In the genomic region with DNA sequence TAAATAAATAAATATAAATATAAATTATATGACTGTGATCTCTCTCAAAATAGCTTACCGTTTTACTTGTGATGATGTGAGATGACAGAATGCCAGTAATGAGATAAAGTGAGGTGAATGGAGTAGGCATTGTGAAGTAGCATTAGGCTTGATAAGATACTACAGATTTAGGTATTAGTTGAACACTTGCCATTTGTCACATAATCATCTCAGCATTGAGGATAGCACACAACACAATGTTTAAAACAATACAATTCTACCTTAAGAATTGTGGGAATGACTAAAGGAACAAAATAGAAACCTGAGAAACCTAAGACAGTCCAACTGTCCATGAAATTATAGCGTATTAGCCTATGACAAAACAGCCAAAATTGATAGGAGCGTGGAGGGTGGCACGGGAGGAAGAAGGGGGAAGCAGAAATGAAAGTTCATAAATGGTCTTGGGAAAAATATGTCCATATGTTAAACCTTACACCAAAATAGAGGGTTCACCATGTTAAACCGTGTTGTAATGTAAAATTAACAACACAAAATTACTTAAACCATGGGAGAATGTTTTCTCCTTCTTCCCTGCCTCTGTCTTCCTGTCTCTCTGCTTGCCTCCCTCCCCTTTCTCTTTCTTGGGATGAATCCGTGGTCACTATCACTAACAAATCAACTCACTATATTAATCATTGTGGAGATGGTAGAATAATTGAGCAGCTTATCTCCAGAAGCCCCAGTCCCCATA, we compare ENCODE assay signal across 1 cellular context.
TF ChIP-seq lines count a peak whose summit lies in the region.

No MANE protein-coding gene starts in this region.

TF ChIP-seq in K562, 482 proteins besides CTCF, POLR2A, EP300 and RAD21 (continued from another document):
- TF ChIP-seq POLR2G (IDR thresholded peaks at IDR 0.05; ENCODE audit: low read depth, low read length): peak; percentile 64
- TF ChIP-seq NFRKB (IDR thresholded peaks at IDR 0.05; ENCODE audit: low read depth): no peak
- no peak for TF ChIP-seq CHD1 (IDR thresholded peaks at IDR 0.05; ENCODE audit: low read length)
- no peak for TF ChIP-seq MEF2D (tag; conservative IDR thresholded peaks at IDR 0.05; ENCODE audit: low read depth)
- TF ChIP-seq, protein P1, sequence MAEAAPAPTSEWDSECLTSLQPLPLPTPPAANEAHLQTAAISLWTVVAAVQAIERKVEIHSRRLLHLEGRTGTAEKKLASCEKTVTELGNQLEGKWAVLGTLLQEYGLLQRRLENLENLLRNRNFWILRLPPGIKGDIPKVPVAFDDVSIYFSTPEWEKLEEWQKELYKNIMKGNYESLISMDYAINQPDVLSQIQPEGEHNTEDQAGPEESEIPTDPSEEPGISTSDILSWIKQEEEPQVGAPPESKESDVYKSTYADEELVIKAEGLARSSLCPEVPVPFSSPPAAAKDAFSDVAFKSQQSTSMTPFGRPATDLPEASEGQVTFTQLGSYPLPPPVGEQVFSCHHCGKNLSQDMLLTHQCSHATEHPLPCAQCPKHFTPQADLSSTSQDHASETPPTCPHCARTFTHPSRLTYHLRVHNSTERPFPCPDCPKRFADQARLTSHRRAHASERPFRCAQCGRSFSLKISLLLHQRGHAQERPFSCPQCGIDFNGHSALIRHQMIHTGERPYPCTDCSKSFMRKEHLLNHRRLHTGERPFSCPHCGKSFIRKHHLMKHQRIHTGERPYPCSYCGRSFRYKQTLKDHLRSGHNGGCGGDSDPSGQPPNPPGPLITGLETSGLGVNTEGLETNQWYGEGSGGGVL (CRISPR knock-in tag; IDR thresholded peaks at IDR 0.05): no peak
- no peak for TF ChIP-seq ZNF311 (CRISPR knock-in tag; IDR thresholded peaks at IDR 0.05)
- TF ChIP-seq RB1 (IDR thresholded peaks at IDR 0.05; ENCODE audit: low read depth): no peak
- TF ChIP-seq DNMT1 (IDR thresholded peaks at IDR 0.05): no peak
- 0 out of 2 replicates have a peak, but pooled peaks have one; percentile 9 for TF ChIP-seq GABPA (tag; conservative IDR thresholded peaks at IDR 0.05; ENCODE audit: low read depth)
- TF ChIP-seq MECOM (CRISPR knock-in tag; IDR thresholded peaks at IDR 0.05): 0 out of 2 replicates have a peak, but pooled peaks have one; percentile 12
- TF ChIP-seq ZNF717 (CRISPR knock-in tag; IDR thresholded peaks at IDR 0.05): peak; percentile 31; the same call in 1 of the 2 replicates
- peak; percentile 73 for TF ChIP-seq ZNF589 (CRISPR knock-in tag; IDR thresholded peaks at IDR 0.05; ENCODE audit: low read depth)
- TF ChIP-seq ZNF24 (IDR thresholded peaks at IDR 0.05): no peak
- TF ChIP-seq, protein P2, sequence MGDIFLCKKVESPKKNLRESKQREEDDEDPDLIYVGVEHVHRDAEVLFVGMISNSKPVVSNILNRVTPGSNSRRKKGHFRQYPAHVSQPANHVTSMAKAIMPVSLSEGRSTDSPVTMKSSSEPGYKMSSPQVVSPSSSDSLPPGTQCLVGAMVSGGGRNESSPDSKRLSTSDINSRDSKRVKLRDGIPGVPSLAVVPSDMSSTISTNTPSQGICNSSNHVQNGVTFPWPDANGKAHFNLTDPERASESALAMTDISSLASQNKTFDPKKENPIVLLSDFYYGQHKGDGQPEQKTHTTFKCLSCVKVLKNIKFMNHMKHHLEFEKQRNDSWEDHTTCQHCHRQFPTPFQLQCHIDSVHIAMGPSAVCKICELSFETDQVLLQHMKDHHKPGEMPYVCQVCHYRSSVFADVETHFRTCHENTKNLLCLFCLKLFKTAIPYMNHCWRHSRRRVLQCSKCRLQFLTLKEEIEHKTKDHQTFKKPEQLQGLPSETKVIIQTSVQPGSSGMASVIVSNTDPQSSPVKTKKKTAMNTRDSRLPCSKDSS (IDR thresholded peaks at IDR 0.05; ENCODE audit: low read depth, partially characterized antibody): no peak
- TF ChIP-seq ZC3H8 (IDR thresholded peaks at IDR 0.05): no peak
- TF ChIP-seq, protein P3, sequence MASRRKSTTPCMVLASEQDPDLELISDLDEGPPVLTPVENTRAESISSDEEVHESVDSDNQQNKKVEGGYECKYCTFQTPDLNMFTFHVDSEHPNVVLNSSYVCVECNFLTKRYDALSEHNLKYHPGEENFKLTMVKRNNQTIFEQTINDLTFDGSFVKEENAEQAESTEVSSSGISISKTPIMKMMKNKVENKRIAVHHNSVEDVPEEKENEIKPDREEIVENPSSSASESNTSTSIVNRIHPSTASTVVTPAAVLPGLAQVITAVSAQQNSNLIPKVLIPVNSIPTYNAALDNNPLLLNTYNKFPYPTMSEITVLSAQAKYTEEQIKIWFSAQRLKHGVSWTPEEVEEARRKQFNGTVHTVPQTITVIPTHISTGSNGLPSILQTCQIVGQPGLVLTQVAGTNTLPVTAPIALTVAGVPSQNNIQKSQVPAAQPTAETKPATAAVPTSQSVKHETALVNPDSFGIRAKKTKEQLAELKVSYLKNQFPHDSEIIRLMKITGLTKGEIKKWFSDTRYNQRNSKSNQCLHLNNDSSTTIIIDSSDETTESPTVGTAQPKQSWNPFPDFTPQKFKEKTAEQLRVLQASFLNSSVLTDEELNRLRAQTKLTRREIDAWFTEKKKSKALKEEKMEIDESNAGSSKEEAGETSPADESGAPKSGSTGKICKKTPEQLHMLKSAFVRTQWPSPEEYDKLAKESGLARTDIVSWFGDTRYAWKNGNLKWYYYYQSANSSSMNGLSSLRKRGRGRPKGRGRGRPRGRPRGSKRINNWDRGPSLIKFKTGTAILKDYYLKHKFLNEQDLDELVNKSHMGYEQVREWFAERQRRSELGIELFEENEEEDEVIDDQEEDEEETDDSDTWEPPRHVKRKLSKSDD (conservative IDR thresholded peaks at IDR 0.05; ENCODE audit: low read length): 0 out of 2 replicates have a peak, but pooled peaks have one; percentile 9
- no peak for TF ChIP-seq ETS2 (tag; IDR thresholded peaks at IDR 0.05; ENCODE audit: borderline replicate concordance, poor library complexity, severe bottlenecking)
- no peak for TF ChIP-seq RFX7 (CRISPR knock-in tag; IDR thresholded peaks at IDR 0.05)
- TF ChIP-seq SUPT5H (IDR thresholded peaks at IDR 0.05): peak; percentile 43
- TF ChIP-seq ZNF3 (CRISPR knock-in tag; IDR thresholded peaks at IDR 0.05): 0 out of 2 replicates have a peak, but pooled peaks have one; percentile 11
- TF ChIP-seq COPS2 (conservative IDR thresholded peaks at IDR 0.05): no peak
- TF ChIP-seq, protein P4, sequence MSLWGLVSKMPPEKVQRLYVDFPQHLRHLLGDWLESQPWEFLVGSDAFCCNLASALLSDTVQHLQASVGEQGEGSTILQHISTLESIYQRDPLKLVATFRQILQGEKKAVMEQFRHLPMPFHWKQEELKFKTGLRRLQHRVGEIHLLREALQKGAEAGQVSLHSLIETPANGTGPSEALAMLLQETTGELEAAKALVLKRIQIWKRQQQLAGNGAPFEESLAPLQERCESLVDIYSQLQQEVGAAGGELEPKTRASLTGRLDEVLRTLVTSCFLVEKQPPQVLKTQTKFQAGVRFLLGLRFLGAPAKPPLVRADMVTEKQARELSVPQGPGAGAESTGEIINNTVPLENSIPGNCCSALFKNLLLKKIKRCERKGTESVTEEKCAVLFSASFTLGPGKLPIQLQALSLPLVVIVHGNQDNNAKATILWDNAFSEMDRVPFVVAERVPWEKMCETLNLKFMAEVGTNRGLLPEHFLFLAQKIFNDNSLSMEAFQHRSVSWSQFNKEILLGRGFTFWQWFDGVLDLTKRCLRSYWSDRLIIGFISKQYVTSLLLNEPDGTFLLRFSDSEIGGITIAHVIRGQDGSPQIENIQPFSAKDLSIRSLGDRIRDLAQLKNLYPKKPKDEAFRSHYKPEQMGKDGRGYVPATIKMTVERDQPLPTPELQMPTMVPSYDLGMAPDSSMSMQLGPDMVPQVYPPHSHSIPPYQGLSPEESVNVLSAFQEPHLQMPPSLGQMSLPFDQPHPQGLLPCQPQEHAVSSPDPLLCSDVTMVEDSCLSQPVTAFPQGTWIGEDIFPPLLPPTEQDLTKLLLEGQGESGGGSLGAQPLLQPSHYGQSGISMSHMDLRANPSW (CRISPR knock-in tag; IDR thresholded peaks at IDR 0.05): no peak
- TF ChIP-seq HLTF (IDR thresholded peaks at IDR 0.05): no peak
- TF ChIP-seq ETV1 (tag; conservative IDR thresholded peaks at IDR 0.05; ENCODE audit: low read depth): peak; percentile 18; the same call in 1 of the 2 replicates
- TF ChIP-seq MAFF (IDR thresholded peaks at IDR 0.05; ENCODE audit: low read length): peak; percentile 36; the same call in 1 of the 2 replicates
- no peak for TF ChIP-seq ZFP30 (CRISPR knock-in tag; IDR thresholded peaks at IDR 0.05; ENCODE audit: borderline replicate concordance)
- TF ChIP-seq CBX5 (IDR thresholded peaks at IDR 0.05; ENCODE audit: borderline replicate concordance, low read depth): no peak
- no peak for TF ChIP-seq BRCA1 (IDR thresholded peaks at IDR 0.05)
- TF ChIP-seq BRCA1 (CRISPR knock-in tag; IDR thresholded peaks at IDR 0.05): no peak
- peak; percentile 51; the same call in 1 of the 2 replicates for TF ChIP-seq SOX6 (IDR thresholded peaks at IDR 0.05)
- peak; percentile 81 for TF ChIP-seq EWSR1 (IDR thresholded peaks at IDR 0.05; ENCODE audit: borderline replicate concordance, low read depth, partially characterized antibody)
- 0 out of 2 replicates have a peak, but pooled peaks have one; percentile 6 for TF ChIP-seq GABPB2 (CRISPR knock-in tag; conservative IDR thresholded peaks at IDR 0.05)
- 0 out of 2 replicates have a peak, but pooled peaks have one; percentile 15 for TF ChIP-seq JUND (IDR thresholded peaks at IDR 0.05; ENCODE audit: borderline replicate concordance, low read depth, low read length)
- TF ChIP-seq JUND (tag; IDR thresholded peaks at IDR 0.05; ENCODE audit: borderline replicate concordance, low read depth, low read length): no peak
- TF ChIP-seq MTF1 (CRISPR knock-in tag; IDR thresholded peaks at IDR 0.05; ENCODE audit: borderline replicate concordance): no peak
- peak; percentile 91 for TF ChIP-seq RBM22 (IDR thresholded peaks at IDR 0.05; ENCODE audit: low read depth, low read length, poor library complexity, severe bottlenecking)
- no peak; the same call in 1 of the 2 replicates for TF ChIP-seq LEF1 (IDR thresholded peaks at IDR 0.05)
- no peak for TF ChIP-seq HNRNPK (IDR thresholded peaks at IDR 0.05; ENCODE audit: low read depth, low read length, poor library complexity, severe bottlenecking)
- TF ChIP-seq BCOR (IDR thresholded peaks at IDR 0.05): no peak
- TF ChIP-seq MEF2A (IDR thresholded peaks at IDR 0.05; ENCODE audit: control insufficient read depth, low read depth, low read length): no peak
- 0 out of 2 replicates have a peak, but pooled peaks have one; percentile 27 for TF ChIP-seq MXI1 (IDR thresholded peaks at IDR 0.05; ENCODE audit: low read depth, low read length)
- no peak; the same call in 1 of the 2 replicates for TF ChIP-seq ELF4 (CRISPR knock-in tag; IDR thresholded peaks at IDR 0.05)
- TF ChIP-seq ZNF75A (CRISPR knock-in tag; IDR thresholded peaks at IDR 0.05): no peak
- TF ChIP-seq, protein P5, sequence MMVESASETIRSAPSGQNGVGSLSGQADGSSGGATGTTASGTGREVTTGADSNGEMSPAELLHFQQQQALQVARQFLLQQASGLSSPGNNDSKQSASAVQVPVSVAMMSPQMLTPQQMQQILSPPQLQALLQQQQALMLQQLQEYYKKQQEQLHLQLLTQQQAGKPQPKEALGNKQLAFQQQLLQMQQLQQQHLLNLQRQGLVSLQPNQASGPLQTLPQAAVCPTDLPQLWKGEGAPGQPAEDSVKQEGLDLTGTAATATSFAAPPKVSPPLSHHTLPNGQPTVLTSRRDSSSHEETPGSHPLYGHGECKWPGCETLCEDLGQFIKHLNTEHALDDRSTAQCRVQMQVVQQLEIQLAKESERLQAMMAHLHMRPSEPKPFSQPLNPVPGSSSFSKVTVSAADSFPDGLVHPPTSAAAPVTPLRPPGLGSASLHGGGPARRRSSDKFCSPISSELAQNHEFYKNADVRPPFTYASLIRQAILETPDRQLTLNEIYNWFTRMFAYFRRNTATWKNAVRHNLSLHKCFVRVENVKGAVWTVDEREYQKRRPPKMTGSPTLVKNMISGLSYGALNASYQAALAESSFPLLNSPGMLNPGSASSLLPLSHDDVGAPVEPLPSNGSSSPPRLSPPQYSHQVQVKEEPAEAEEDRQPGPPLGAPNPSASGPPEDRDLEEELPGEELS (CRISPR knock-in tag; IDR thresholded peaks at IDR 0.05; ENCODE audit: borderline replicate concordance): no peak
